8 cellular contexts compared by ENCODE assay signal in the genomic region with DNA sequence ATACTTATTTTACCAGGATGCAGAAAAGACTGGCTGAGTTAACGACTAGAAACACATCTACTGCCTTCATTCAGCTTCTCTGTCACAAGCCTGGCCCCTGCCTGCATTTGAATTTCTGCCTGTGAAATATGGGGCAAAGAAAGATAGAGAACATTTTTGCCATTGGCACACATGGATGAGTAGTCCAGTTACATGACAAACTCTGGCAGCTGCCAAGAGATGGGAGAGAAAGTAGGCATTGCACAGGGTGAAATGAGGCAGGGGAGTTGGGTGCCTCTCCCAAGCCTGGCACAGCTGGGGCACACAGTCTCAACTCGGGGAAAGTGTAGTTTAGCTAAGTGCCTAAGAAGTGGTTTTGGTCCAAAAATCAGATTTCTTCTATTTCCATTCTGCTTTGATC. TPM values are rescaled to one million over a fixed set of nuclear protein-coding genes. Genes with fewer than 3 reads are reported as not detected.
DNase-seq lines count a peak whose midpoint lies in the region; ATAC-seq and TF ChIP-seq lines count a peak whose summit lies in the region.

No MANE protein-coding gene starts in this region.

- H3K36me3 ChIP-seq in colonic mucosa (no peaks in the 10 kb centered on the region), uterus (no peaks in the 10 kb centered on the region)

- H3K9me3 Mint-ChIP-seq in activated CD8-positive, alpha-beta memory T cell treated with anti-CD3 and anti-CD28 coated beads, Interleukin-2, amount 10 ng/mL, durations not matched to agents 7 days and 5 days (ENCODE audit: low read depth): no peaks in the 10 kb centered on the region
- no peaks in the 10 kb centered on the region for H3K9me3 Mint-ChIP-seq in nephron

- H3K27ac ChIP-seq in colonic mucosa (peak overlapping the region; percentile 19), uterus (peak overlapping the region; percentile 50 to 69)

- peaks cover 44% of the 10 kb centered on the region for H3K36me3 Mint-ChIP-seq in activated CD8-positive, alpha-beta memory T cell treated with anti-CD3 and anti-CD28 coated beads, Interleukin-2, amount 10 ng/mL, durations not matched to agents 7 days and 5 days
- peaks cover 65% of the 10 kb centered on the region for H3K36me3 Mint-ChIP-seq in nephron (ENCODE audit: low read depth)

- no peak for ATAC-seq in activated CD8-positive, alpha-beta memory T cell treated with anti-CD3 and anti-CD28 coated beads, Interleukin-2, amount 10 ng/mL, durations not matched to agents 7 days and 5 days
- ATAC-seq in GM18520 (IDR thresholded peaks at IDR 0.05; ENCODE audit: unreplicated experiment) (no peak), HG02798 (IDR thresholded peaks at IDR 0.05; ENCODE audit: poor library complexity, unreplicated experiment) (no peak)

- H3K27me3 ChIP-seq in colonic mucosa (no peaks in the 10 kb centered on the region), uterus (no peaks in the 10 kb centered on the region)

- CTCF ChIA-PET in activated CD8-positive, alpha-beta memory T cell treated with anti-CD3 and anti-CD28 coated beads, Interleukin-2, amount 10 ng/mL, durations not matched to agents 7 days and 5 days (lab: Charles Lee): interaction anchor here (3.4 kb wide), 1 partner anchor 14 kb away, joined by 13 read pairs; no protein-coding TSS in a partner anchor

- intact Hi-C loops in colonic mucosa (cut with DNase I) (no loop called here), uterus (cut with DNase I; ENCODE audit: low total_unique reads) (no loop called here)

- no peaks in the 10 kb centered on the region for H3K27me3 Mint-ChIP-seq in activated CD8-positive, alpha-beta memory T cell treated with anti-CD3 and anti-CD28 coated beads, Interleukin-2, amount 10 ng/mL, durations not matched to agents 7 days and 5 days
- peaks cover 6% of the 10 kb centered on the region for H3K27me3 Mint-ChIP-seq in nephron (ENCODE audit: low read depth)

- H3K4me1 Mint-ChIP-seq in activated CD8-positive, alpha-beta memory T cell treated with anti-CD3 and anti-CD28 coated beads, Interleukin-2, amount 10 ng/mL, durations not matched to agents 7 days and 5 days: peaks cover 16% of the 10 kb centered on the region
- H3K4me1 Mint-ChIP-seq in nephron: peaks cover 76% of the 10 kb centered on the region

- H3K9me3 ChIP-seq in colonic mucosa: no peaks in the 10 kb centered on the region
- no peaks in the 10 kb centered on the region for H3K9me3 ChIP-seq in uterus

- no peak for TF ChIP-seq POLR2A in uterus (IDR thresholded peaks at IDR 0.05)

- no peak overlapping the region for H3K4me3 Mint-ChIP-seq in activated CD8-positive, alpha-beta memory T cell treated with anti-CD3 and anti-CD28 coated beads, Interleukin-2, amount 10 ng/mL, durations not matched to agents 7 days and 5 days
- peak overlapping the region in 1 of 3 experiments; percentile 17 for H3K4me3 Mint-ChIP-seq in nephron

- H3K4me1 ChIP-seq in colonic mucosa (peaks cover 21% of the 10 kb centered on the region), uterus (peaks cover 0 to 9% of the 10 kb centered on the region in 2 donors)

- no peak overlapping the region for H3K27ac Mint-ChIP-seq in activated CD8-positive, alpha-beta memory T cell treated with anti-CD3 and anti-CD28 coated beads, Interleukin-2, amount 10 ng/mL, durations not matched to agents 7 days and 5 days
- peak overlapping the region; percentile 83 to 91 (median 90) for H3K27ac Mint-ChIP-seq in nephron

- no peak overlapping the region for H3K4me3 ChIP-seq in colonic mucosa
- H3K4me3 ChIP-seq in uterus: no peak overlapping the region

- TF ChIP-seq CTCF in colonic mucosa (IDR thresholded peaks at IDR 0.05): no peak
- TF ChIP-seq CTCF in nephron (IDR thresholded peaks at IDR 0.05; ENCODE audit: unreplicated experiment in 3 of 3): no peak
- TF ChIP-seq CTCF in uterus (IDR thresholded peaks at IDR 0.05): no peak

- DNase-seq in activated CD8-positive, alpha-beta memory T cell treated with anti-CD3 and anti-CD28 coated beads, Interleukin-2, amount 10 ng/mL, durations not matched to agents 7 days and 5 days: peak; percentile 19
- DNase-seq in activated CD8-positive, alpha-beta memory T cell treated with anti-CD3 and anti-CD28 coated beads for 24 hours: no peak
- DNase-seq in colonic mucosa (no peak), uterus (no peak), inferior parietal cortex (ENCODE audit: extremely low spot score) (no peak)

- H3K9ac ChIP-seq in colonic mucosa (ENCODE audit: low read depth in 2 of 2, low read length in 2 of 2): no peak overlapping the region

RNA-seq across cellular contexts. Expression of a gene that starts 24.0 kb away (rescaled TPM):
- total RNA-seq in activated CD8-positive, alpha-beta memory T cell treated with anti-CD3 and anti-CD28 coated beads, Interleukin-2, amount 10 ng/mL, durations not matched to agents 7 days and 5 days: 100 to 1,000 TPM; 382 to 422 TPM
- total RNA-seq in colonic mucosa: 100 to 1,000 TPM; 813 to 816 TPM
- 100 to 1,000 TPM; 376 to 811 (median 549) TPM for total RNA-seq in uterus
